In the genomic region with DNA sequence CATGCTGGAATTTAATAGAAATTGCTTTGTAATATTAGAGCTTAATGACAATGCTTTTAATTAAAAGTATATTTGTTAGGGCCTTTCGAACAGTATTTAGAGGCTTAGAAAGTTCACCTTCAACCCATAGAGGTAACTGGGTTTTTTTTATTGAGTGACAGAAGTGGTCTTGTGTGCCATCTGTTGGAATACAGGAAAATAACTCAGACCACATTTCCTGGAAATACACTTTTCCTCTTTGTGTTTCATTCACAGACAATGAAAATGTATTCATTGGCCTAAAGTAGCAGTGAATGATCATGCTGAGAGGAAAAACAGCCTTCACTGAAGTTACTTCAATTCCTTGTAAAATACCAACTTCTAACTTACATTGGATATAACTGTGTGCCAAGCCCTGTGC, we compare ENCODE assay signal across 26 cellular contexts.
A peak's percentile ranks its signal among the peaks of the same experiment; 100 is the strongest.
DNase-seq lines count a peak whose midpoint lies in the region; ATAC-seq and TF ChIP-seq lines count a peak whose summit lies in the region.
"Had no signal": no experiment of that assay in that cellular context is flagged by ENCODE, and none has a peak within 500 bp of the region (broad histone marks: within the 10 kb centered on the region; RNA-seq: fewer than 3 reads in every experiment).

No MANE protein-coding gene starts in this region.

- H3K4ac ChIP-seq in mesendoderm (ENCODE audit: low read depth, low read length): no peak overlapping the region

- TF ChIP-seq CTCF in LNCAP (IDR thresholded peaks at IDR 0.05): peak; percentile 30; the same call in 1 of the 2 replicates
- TF ChIP-seq CTCF in choroid plexus epithelial cell (conservative IDR thresholded peaks at IDR 0.05; ENCODE audit: low read depth, low read length): no peak
- TF ChIP-seq CTCF in lower lobe of right lung (IDR thresholded peaks at IDR 0.05): no peak

- no peaks in the 10 kb centered on the region for H3K79me2 ChIP-seq in mesendoderm (ENCODE audit: control insufficient read depth, insufficient read depth, low read length)

- no peak overlapping the region for H4K8ac ChIP-seq in mesendoderm (ENCODE audit: low read depth, low read length)

- no peak overlapping the region for H3K4me2 ChIP-seq in mesendoderm (ENCODE audit: low read length)

- no peak overlapping the region for H2AK5ac ChIP-seq in mesendoderm (ENCODE audit: low read length)

- no peak overlapping the region for H3K18ac ChIP-seq in mesendoderm (ENCODE audit: low read length)

- no peak overlapping the region for H2BK120ac ChIP-seq in mesendoderm (ENCODE audit: low read depth, low read length)

- H3K23ac ChIP-seq in mesendoderm (ENCODE audit: low read length): no peak overlapping the region

- H3K27me3 ChIP-seq in mesendoderm (ENCODE audit: insufficient read depth, low read length, poor library complexity): no peaks in the 10 kb centered on the region
- H3K27me3 ChIP-seq in lower lobe of right lung (ENCODE audit: low read depth): no peaks in the 10 kb centered on the region
- H3K27me3 ChIP-seq: ascending aorta, esophagus squamous epithelium, MG63, ovary, sigmoid colon, upper lobe of left lung had no signal

- no peak overlapping the region for H2BK15ac ChIP-seq in mesendoderm (replicated peaks; ENCODE audit: low read depth)

- H3K36me3 ChIP-seq in mesendoderm (ENCODE audit: control insufficient read depth, insufficient read depth, low read length) (no peaks in the 10 kb centered on the region), lower lobe of right lung (no peaks in the 10 kb centered on the region)
- H3K36me3 ChIP-seq: MG63, ovary, sigmoid colon, upper lobe of left lung had no signal

- WGBS in mesendoderm (ENCODE audit: extremely low coverage, insufficient coverage, low lambda C conversion rate): no CpG with 5 or more reads among the region's 1 CpG

- H3K27ac ChIP-seq in mesendoderm (ENCODE audit: low read depth, low read length) (no peak overlapping the region), lower lobe of right lung (no peak overlapping the region)
- H3K27ac ChIP-seq: ascending aorta, esophagus squamous epithelium, sigmoid colon, upper lobe of left lung had no signal

- intact Hi-C loops in lower lobe of right lung (cut with DNase I): no loop called here

- H3K4me3 ChIP-seq in choroid plexus epithelial cell (ENCODE audit: low read depth, low read length): no peak overlapping the region
- no peak overlapping the region for H3K4me3 ChIP-seq in mesendoderm (ENCODE audit: low read length)
- no peak overlapping the region for H3K4me3 ChIP-seq in lower lobe of right lung
- H3K4me3 ChIP-seq: ascending aorta, esophagus squamous epithelium, MG63, ovary, sigmoid colon, upper lobe of left lung had no signal

- no peaks in the 10 kb centered on the region for H3K9me3 ChIP-seq in lower lobe of right lung
- H3K9me3 ChIP-seq: ascending aorta, esophagus squamous epithelium, MG63, ovary, sigmoid colon, upper lobe of left lung had no signal

- no peak overlapping the region for H3K9ac ChIP-seq in mesendoderm (ENCODE audit: low read length)

- H3K4me1 ChIP-seq in mesendoderm (ENCODE audit: control insufficient read depth, low read depth, low read length) (no peaks in the 10 kb centered on the region), lower lobe of right lung (no peaks in the 10 kb centered on the region)
- H3K4me1 ChIP-seq: ascending aorta, esophagus squamous epithelium, sigmoid colon, upper lobe of left lung had no signal

- ATAC-seq in GM21825 (IDR thresholded peaks at IDR 0.05; ENCODE audit: unreplicated experiment): no peak
- no peak for ATAC-seq in GM21737 (IDR thresholded peaks at IDR 0.05; ENCODE audit: unreplicated experiment)
- ATAC-seq in lower lobe of right lung: no peak
- ATAC-seq: T-helper 17 cell had no signal

- H3K79me1 ChIP-seq in mesendoderm (ENCODE audit: low read length): no peaks in the 10 kb centered on the region

- peak; percentile 8 for DNase-seq in DMS 273 (lab: John Stamatoyannopoulos, UW; ENCODE audit: unreplicated experiment)
- no peak for DNase-seq in DMS 273 treated with DMSO at 0.1 percent for 48 hours (lab: John Stamatoyannopoulos, UW)
- peak; percentile 5 for DNase-seq in choroid plexus epithelial cell (ENCODE audit: low read depth)
- DNase-seq in mesendoderm: peak; percentile 16
- no peak for DNase-seq in lower lobe of right lung
- DNase-seq: 8988T; activated CD4-positive, alpha-beta T cell treated with anti-CD3 and anti-CD28 coated beads, Interleukin-2, amount 10 ng/mL, durations not matched to agents 7 days and 5 days; central memory CD4-positive, alpha-beta T cell; effector CD4-positive, alpha-beta T cell; esophagus squamous epithelium; IMR-90; kidney; MG63; naive B cell; NCI-H1417; NCI-H748 treated with DMSO at 0.1 percent for 48 hours; ovary; SHP77 treated with DMSO at 0.1 percent for 48 hours; sigmoid colon; stimulated activated CD8-positive, alpha-beta memory T cell treated with anti-CD3 and anti-CD28 coated beads, Interleukin-4, amount 100 ng/mL, for 48 hours; T-helper 17 cell; upper lobe of left lung had no signal

- H2BK5ac ChIP-seq in mesendoderm (ENCODE audit: low read length): no peak overlapping the region

- H4K5ac ChIP-seq in mesendoderm (ENCODE audit: low read length): no peak overlapping the region

- H3K56ac ChIP-seq in mesendoderm (ENCODE audit: low read length): no peak overlapping the region

Comparison
In these comparisons a context has a peak if more than half of its experiments do, and no peak if none do; other contexts are left out.
1. DNase-seq: peak in DMS 273 (single experiment), choroid plexus epithelial cell (single experiment) and mesendoderm (single experiment); none in DMS 273 treated with DMSO at 0.1 percent for 48 hours (single experiment) and lower lobe of right lung (single experiment).